Comparison of ENCODE assay signal across 15 cellular contexts in the genomic region with DNA sequence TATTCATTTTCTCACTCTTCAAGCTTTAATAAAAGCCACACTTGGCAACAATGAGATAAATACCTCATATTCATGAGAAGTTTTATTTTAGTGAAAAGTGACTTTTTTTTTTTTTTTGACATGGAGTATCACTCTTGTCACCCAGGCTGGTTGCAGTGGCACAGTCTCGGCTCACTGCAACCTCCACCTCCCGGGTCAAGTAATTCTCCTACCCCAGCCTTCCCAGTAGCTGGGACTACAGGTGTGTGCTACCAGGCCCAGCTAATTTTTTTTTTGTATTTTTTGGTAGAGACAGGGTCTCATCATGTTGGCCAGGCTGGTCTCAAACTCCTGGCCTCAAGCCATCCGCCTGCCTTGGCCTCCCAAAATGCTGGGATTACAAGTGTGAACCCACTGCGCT. TPM values are rescaled to one million over a fixed set of nuclear protein-coding genes. Genes with fewer than 3 reads are reported as not detected.
DNase-seq lines count a peak whose midpoint lies in the region; ATAC-seq, FAIRE-seq and TF ChIP-seq lines count a peak whose summit lies in the region.
"Had no signal": no experiment of that assay in that cellular context is flagged by ENCODE, and none has a peak within 500 bp of the region (broad histone marks: within the 10 kb centered on the region; RNA-seq: fewer than 3 reads in every experiment).

No MANE protein-coding gene starts in this region.

- no peak overlapping the region for H2BK15ac ChIP-seq in H1 (ENCODE audit: low read length)

- H3K79me2 ChIP-seq in GM23338 (replicated peaks; ENCODE audit: insufficient read depth) (no peaks in the 10 kb centered on the region), H1 (ENCODE audit: control insufficient read depth in 1 of 2, insufficient read depth in 2 of 2, low read length in 2 of 2) (no peaks in the 10 kb centered on the region)

- no peaks in the 10 kb centered on the region for H3K36me3 ChIP-seq in GM23338 (ENCODE audit: insufficient read depth)
- H3K36me3 ChIP-seq in SJCRH30 = no peaks in the 10 kb centered on the region
- H3K36me3 ChIP-seq in H1 (ENCODE audit: control insufficient read depth in 2 of 4, insufficient read depth in 4 of 4, low read length in 3 of 4) = no peaks in the 10 kb centered on the region
- H3K36me3 ChIP-seq in psoas muscle (ENCODE audit: insufficient read depth in 1 of 2, low read depth in 1 of 2) = no peaks in the 10 kb centered on the region

- peak overlapping the region; percentile 73 for H4K5ac ChIP-seq in H1 (ENCODE audit: insufficient read length, low read depth, low read length)

- peaks cover 33% of the 10 kb centered on the region for H3K4me1 ChIP-seq in GM23338 (ENCODE audit: insufficient read depth)
- peaks cover 22% of the 10 kb centered on the region for H3K4me1 ChIP-seq in SJCRH30
- peaks cover 0 to 26% (median 4%) of the 10 kb centered on the region in 4 experiments; a peak in 4 of 7 replicates for H3K4me1 ChIP-seq in H1 (replicated peaks in 1 of 4; ENCODE audit: control insufficient read depth in 3 of 4, insufficient read depth in 4 of 4, low read length in 3 of 4)
- no peaks in the 10 kb centered on the region for H3K4me1 ChIP-seq in psoas muscle

- no peak overlapping the region; the same call in 1 of the 2 replicates for H3K18ac ChIP-seq in H1 (ENCODE audit: extremely low read depth, low read length)

- no peaks in the 10 kb centered on the region for H3K79me1 ChIP-seq in H1 (ENCODE audit: low read depth, low read length)

- H3K27me3 Mint-ChIP-seq in GM23338 (ENCODE audit: insufficient read depth, low read depth, poor library complexity) (peaks cover 2% of the 10 kb centered on the region), neural crest cell (ENCODE audit: low read depth) (no peaks in the 10 kb centered on the region)

- no peak for TF ChIP-seq POLR2A in H1 (IDR thresholded peaks at IDR 0.05; ENCODE audit: control extremely low read depth in 1 of 2, low read depth in 2 of 2, low read length in 2 of 2)

- no peak overlapping the region for H2AK5ac ChIP-seq in H1 (ENCODE audit: low read depth, low read length)

- no peak overlapping the region for H3K4ac ChIP-seq in H1 (replicated peaks; ENCODE audit: insufficient read length, low read depth, low read length)

- H3K36me3 Mint-ChIP-seq in GM23338 (ENCODE audit: low read depth) = no peaks in the 10 kb centered on the region
- H3K36me3 Mint-ChIP-seq in neural crest cell (ENCODE audit: low read depth) = no peaks in the 10 kb centered on the region
- H3K36me3 Mint-ChIP-seq: CD14-positive monocyte; CD8-positive, alpha-beta T cell had no signal

- H3K9ac ChIP-seq in H1 (replicated peaks in 1 of 4; ENCODE audit: extremely low read depth in 1 of 4, low read depth in 3 of 4, low read length in 3 of 4) = no peak overlapping the region

- H3K14ac ChIP-seq in H1 (ENCODE audit: insufficient read length) = no peak overlapping the region

- 87% methylated on average over 4 of the region's 4 CpGs; no CpG with 5 or more reads in 1 of the 2 experiments for WGBS in H1 (ENCODE audit: extremely low coverage in 1 of 2, insufficient coverage in 1 of 2, insufficient read length in 1 of 2, insufficient replicate concordance in 2 of 2, low coverage in 1 of 2, low lambda C conversion rate in 2 of 2, missing lambda C conversion rate in 1 of 2), 2 experiments
- 93 to 97% (median 95%) methylated on average over 4 of the region's 4 CpGs for WGBS in psoas muscle, 3 donors

- no peaks in the 10 kb centered on the region for H3F3A ChIP-seq in GM23338 (replicated peaks; ENCODE audit: low read depth)

- intact Hi-C loops in psoas muscle (cut with DNase I) = no loop called here

- H3K27ac ChIP-seq in GM23338 (ENCODE audit: low read depth) (peak overlapping the region; percentile 79; the same call in 1 of the 2 replicates), SJCRH30 (peak overlapping the region; percentile 52; the same call in 1 of the 2 replicates), H1 (ENCODE audit: low read depth, low read length) (no peak overlapping the region), psoas muscle (no peak overlapping the region)
- H3K27ac ChIP-seq: 22Rv1 had no signal

- H4K20me1 ChIP-seq in GM23338 (replicated peaks; ENCODE audit: insufficient read depth) = no peaks in the 10 kb centered on the region
- H4K20me1 ChIP-seq in H1 (replicated peaks in 1 of 2; ENCODE audit: control insufficient read depth in 1 of 2, insufficient read depth in 2 of 2, low read length in 2 of 2) = no peaks in the 10 kb centered on the region

- H3K4me2 ChIP-seq in GM23338 = peak overlapping the region; percentile 36
- peak overlapping the region; percentile 13 to 50; a peak in 3 of 4 replicates for H3K4me2 ChIP-seq in H1 (ENCODE audit: insufficient read depth in 1 of 2, low read depth in 2 of 2, low read length in 2 of 2)

- no peak for FAIRE-seq in H1 (lab: Jason Lieb, UNC)
- FAIRE-seq: D721Med had no signal

- POLR2A ChIA-PET in H1 (lab: Charles Lee; ENCODE audit: partially characterized antibody) = interaction anchor here (1.1 to 1.6 kb wide), 5 partner anchors 8 to 47 kb away, joined by 3 to 7 read pairs (median 4); partner anchors contain the start of gene FRZB

- H2BK120ac ChIP-seq in H1 (replicated peaks; ENCODE audit: low read depth, low read length) = no peak overlapping the region

- H2BK12ac ChIP-seq in H1 (ENCODE audit: low read depth, low read length) = no peak overlapping the region

- H3K4me3 Mint-ChIP-seq in GM23338 = no peak overlapping the region; the same call in 2 of the 3 replicates
- H3K4me3 Mint-ChIP-seq in neural crest cell = peak overlapping the region; percentile 48
- H3K4me3 Mint-ChIP-seq: CD14-positive monocyte; CD8-positive, alpha-beta T cell had no signal

- no peak for TF ChIP-seq CTCF in GM23338 (conservative IDR thresholded peaks at IDR 0.05; ENCODE audit: low read depth in 2 of 2)
- TF ChIP-seq CTCF in H1 (IDR thresholded peaks at IDR 0.05; ENCODE audit: control extremely low read depth in 1 of 3, insufficient read depth in 1 of 3, low read depth in 1 of 3, low read length in 3 of 3) = no peak
- TF ChIP-seq CTCF in neural crest cell (conservative IDR thresholded peaks at IDR 0.05) = no peak
- no peak for TF ChIP-seq CTCF in psoas muscle (IDR thresholded peaks at IDR 0.05)

- no peaks in the 10 kb centered on the region for H3K27me3 ChIP-seq in GM23338 (ENCODE audit: insufficient read depth)
- H3K27me3 ChIP-seq in SJCRH30 = no peaks in the 10 kb centered on the region
- no peaks in the 10 kb centered on the region for H3K27me3 ChIP-seq in H1 (replicated peaks in 1 of 4; ENCODE audit: control insufficient read depth in 3 of 4, extremely low read depth in 1 of 4, insufficient read depth in 3 of 4, low read length in 3 of 4)
- no peaks in the 10 kb centered on the region for H3K27me3 ChIP-seq in psoas muscle (ENCODE audit: insufficient read depth in 3 of 3, low read length in 2 of 3)

- H3K4me1 Mint-ChIP-seq in GM23338 = peaks cover 30% of the 10 kb centered on the region
- H3K4me1 Mint-ChIP-seq in neural crest cell = peaks cover 36% of the 10 kb centered on the region
- H3K4me1 Mint-ChIP-seq: CD14-positive monocyte had no signal

- ATAC-seq in GM23338 = peak; percentile 62
- ATAC-seq in psoas muscle = no peak
- no peak for ATAC-seq in GM18519 (IDR thresholded peaks at IDR 0.05; ENCODE audit: low FRiP score, unreplicated experiment)
- ATAC-seq in GM18520 (IDR thresholded peaks at IDR 0.05; ENCODE audit: unreplicated experiment) = no peak
- ATAC-seq: CD8-positive, alpha-beta T cell had no signal

- H3K9me3 Mint-ChIP-seq in GM23338 = no peaks in the 10 kb centered on the region
- no peaks in the 10 kb centered on the region for H3K9me3 Mint-ChIP-seq in neural crest cell
- H3K9me3 Mint-ChIP-seq: CD8-positive, alpha-beta T cell had no signal

- H3K27ac Mint-ChIP-seq in GM23338 (no peak overlapping the region; the same call in 1 of the 2 replicates), neural crest cell (ENCODE audit: unreplicated experiment) (peak overlapping the region; percentile 80)
- H3K27ac Mint-ChIP-seq: CD14-positive monocyte; CD8-positive, alpha-beta T cell had no signal

- no peak overlapping the region for H2BK20ac ChIP-seq in H1 (ENCODE audit: low read length)

- CTCF ChIA-PET in H1 (lab: Charles Lee; ENCODE audit: partially characterized antibody) = interaction anchor here (0.6 to 2.2 kb wide), 14 partner anchors 8 to 562 kb away, joined by 3 to 8 read pairs (median 4); partner anchors contain the start of gene FRZB

- no peak for TF ChIP-seq EP300 in H1 (IDR thresholded peaks at IDR 0.05; ENCODE audit: borderline replicate concordance in 1 of 2, low read depth in 2 of 2, low read length in 2 of 2)

- H2AFZ ChIP-seq in GM23338 (0 out of 2 replicates have a peak overlapping the region, but pooled peaks have one; percentile 54), H1 (ENCODE audit: low read length) (no peak overlapping the region)

- no peak overlapping the region for H4K8ac ChIP-seq in H1 (ENCODE audit: extremely low read depth, insufficient read depth, low read length)

- no peak overlapping the region for H3K23ac ChIP-seq in H1 (ENCODE audit: insufficient read length)

- H3K56ac ChIP-seq in H1 (replicated peaks; ENCODE audit: insufficient read length, low read depth, low read length) = no peak overlapping the region

- DNase-seq in GM23338 (ENCODE audit: low spot score) (no peak), SJCRH30 (no peak), H1 (ENCODE audit: low read depth in 1 of 2, low spot score in 2 of 2) (no peak), neural crest cell (ENCODE audit: low read depth, low spot score) (no peak), SKM-1 (lab: John Stamatoyannopoulos, UW; ENCODE audit: unreplicated experiment) (no peak), psoas muscle (no peak)
- DNase-seq: CD8-positive, alpha-beta T cell; DMS153; DND-41; GF-D8 had no signal

- no peaks in the 10 kb centered on the region for H3K9me2 ChIP-seq in GM23338 (ENCODE audit: insufficient read depth)

- H4K91ac ChIP-seq in H1 (replicated peaks; ENCODE audit: insufficient read length, low read length) = no peak overlapping the region

- H3K23me2 ChIP-seq in H1 (ENCODE audit: low read depth, low read length) = no peaks in the 10 kb centered on the region

- 0 out of 2 replicates have a peak overlapping the region, but pooled peaks have one; percentile 7 for H3K4me3 ChIP-seq in GM23338
- no peak overlapping the region for H3K4me3 ChIP-seq in SJCRH30
- peak overlapping the region in 1 of 4 experiments; percentile 33; a peak in 2 of 8 replicates for H3K4me3 ChIP-seq in H1 (ENCODE audit: extremely low read depth in 1 of 4, insufficient read depth in 2 of 4, low read depth in 3 of 4, low read length in 4 of 4)
- no peak overlapping the region for H3K4me3 ChIP-seq in psoas muscle

- H2BK5ac ChIP-seq in H1 (ENCODE audit: low read depth, low read length) = no peak overlapping the region

- no peak for TF ChIP-seq RAD21 in H1 (IDR thresholded peaks at IDR 0.05 in 1 of 2, conservative IDR thresholded peaks at IDR 0.05 in 1 of 2; ENCODE audit: low read depth in 2 of 2, low read length in 2 of 2)

- H3K9me3 ChIP-seq in SJCRH30 (replicated peaks) = no peaks in the 10 kb centered on the region
- no peaks in the 10 kb centered on the region for H3K9me3 ChIP-seq in H1 (ENCODE audit: insufficient read depth in 2 of 2, low read depth in 1 of 2, low read length in 1 of 2)
- no peaks in the 10 kb centered on the region for H3K9me3 ChIP-seq in psoas muscle

RNA-seq across cellular contexts. Expression of gene FRZB, which starts 47.0 kb away (rescaled TPM):
- total RNA-seq in GM23338 (2014; rRNA removed; shearing (Covaris generic)) = 0.52 and 1.0 TPM in 2 replicates
- 1.2 and 1.5 TPM in 2 replicates for polyA plus RNA-seq in GM23338 (2016; fragmentation: Nextera tagmentation; extraction: Ambion mirVana)
- 0.35 and 0.49 TPM in 2 replicates for total RNA-seq in SJCRH30 (2014; rRNA removed; shearing (Covaris generic))
- total RNA-seq in H1 (2021; fragmentation: NEBNext Ultra II Directional; extraction: Animal tissue kit (Norgen Biotek cat#: 25700)) = 4.6 and 4.7 TPM in 2 replicates
- 4.4 and 5.0 TPM in 2 replicates for polyA plus RNA-seq in H1 (2011; rRNA removed)
- 4.4 TPM for polyA plus RNA-seq in H1 (2011; cell fraction: cytosol; rRNA removed)
- 4.7 TPM for polyA plus RNA-seq in H1 (2011; cell fraction: nucleus; rRNA removed)
- polyA plus RNA-seq in H1 (2012, experiment 1 of 2) = 2.8 to 4.4 TPM (median 3.2 TPM) in 4 replicates
- polyA plus RNA-seq in H1 (2012, experiment 2 of 2) = 2.7 TPM
- 2.7 TPM for polyA plus RNA-seq in H1 (2013, experiment 1 of 2)
- 3.5 TPM for polyA plus RNA-seq in H1 (2013, experiment 2 of 2)
- 2.4 and 2.5 TPM in 2 replicates for polyA minus RNA-seq in H1 (2011; rRNA and poly(A)+ RNA removed)
- polyA minus RNA-seq in H1 (2011; cell fraction: cytosol; rRNA and poly(A)+ RNA removed) = 2.6 TPM
- polyA minus RNA-seq in H1 (2011; cell fraction: nucleus; rRNA and poly(A)+ RNA removed) = 3.4 TPM
- 32.9 and 33.4 TPM in 2 replicates for total RNA-seq in neural crest cell
- 10 to 100 TPM in 1 of 4 donors, 1 to 10 TPM in 3; 1.3 to 19.8 (median 3.0) TPM for total RNA-seq in psoas muscle
- 1 to 10 TPM in 2 of 3 donors, under 1 TPM in 1; 0.57 to 3.1 (median 2.7) TPM for polyA plus RNA-seq in psoas muscle
- total RNA-seq: CD8-positive, alpha-beta T cell had no signal
- polyA plus RNA-seq: CD14-positive monocyte had no signal

Comparison
In these comparisons a context has a peak if more than half of its experiments do, and no peak if none do; other contexts are left out.
1. H3K27ac ChIP-seq: peak in GM23338 (single experiment) and SJCRH30 (single experiment); none in H1 (single experiment) and psoas muscle (single experiment).